Comparison of ENCODE assay signal across 8 cellular contexts in the genomic region with DNA sequence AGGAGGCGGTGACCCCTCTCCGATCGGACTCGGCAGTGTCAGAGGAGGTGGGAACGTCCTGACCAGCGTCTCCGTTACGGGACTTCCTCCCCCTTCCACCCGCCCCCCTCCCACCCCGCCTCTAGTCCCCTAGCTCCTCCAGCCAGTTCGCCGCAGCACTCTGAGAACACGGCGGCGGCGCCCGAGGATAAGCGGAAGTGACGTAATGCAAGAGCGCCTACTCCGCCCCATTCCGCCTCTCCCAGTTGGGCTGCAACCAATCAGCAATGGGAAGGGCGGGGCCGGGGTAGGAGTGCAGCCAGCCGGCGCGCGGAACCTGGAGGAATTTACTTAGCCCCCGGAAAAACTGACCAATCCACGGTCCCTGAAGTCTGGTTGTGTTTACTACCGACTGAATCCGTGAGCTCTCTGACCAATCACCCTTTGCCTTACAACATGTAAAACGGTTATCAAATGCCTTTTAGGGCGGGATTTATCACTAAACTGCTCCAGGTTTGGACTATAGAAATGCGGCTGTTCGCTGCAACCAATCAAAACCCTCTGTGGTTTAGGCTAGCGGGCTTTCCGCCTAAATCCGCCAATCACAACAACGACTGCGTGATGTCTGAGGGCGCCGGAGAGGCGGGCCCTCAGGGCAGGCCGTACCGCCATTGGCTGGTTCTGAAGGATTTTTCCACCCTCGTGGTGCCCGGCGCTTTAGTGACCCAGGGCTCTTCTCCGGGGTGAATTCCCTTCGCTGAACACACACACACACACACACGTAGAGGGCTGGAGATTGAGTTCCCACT. TPM values are rescaled to one million over a fixed set of nuclear protein-coding genes. Genes with fewer than 3 reads are reported as not detected.
DNase-seq lines count a peak whose midpoint lies in the region; ATAC-seq and TF ChIP-seq lines count a peak whose summit lies in the region.

TSS of gene ZBTB5 (minus strand) at position 202 of the 788 bp plus-strand sequence. CDS start 22,899 bp downstream, outside the sequence.

- peak within 1 kb of the TSS; percentile 93 for H4K91ac ChIP-seq in trophoblast cell (ENCODE audit: low read depth, low read length)

- peak; percentile 78 for ATAC-seq in HG02763 (IDR thresholded peaks at IDR 0.05; ENCODE audit: unreplicated experiment)

- H4K8ac ChIP-seq in trophoblast cell (ENCODE audit: low read depth, low read length), result peak within 1 kb of the TSS; percentile 89

- intact Hi-C loops in cardiac septum (cut with DNase I), result loop anchor here (2.0 to 5.0 kb wide), 2 partner anchors 21 to 43 kb away; partner anchors contain the start of gene GRHPR

- peak within 1 kb of the TSS; percentile 91 for H3K14ac ChIP-seq in trophoblast cell (ENCODE audit: low read length)

- H3K18ac ChIP-seq in trophoblast cell (ENCODE audit: low read length), result peak within 1 kb of the TSS; percentile 86

- peak within 1 kb of the TSS; percentile 96 for H3K27ac ChIP-seq in trophoblast cell (ENCODE audit: low read depth, low read length)

- peak within 1 kb of the TSS; percentile 81 for H2BK120ac ChIP-seq in trophoblast cell (ENCODE audit: insufficient read depth, low read length, poor library complexity)

- H2AFZ ChIP-seq in trophoblast cell (ENCODE audit: insufficient read depth, low read length, poor library complexity), result peak within 1 kb of the TSS; percentile 97

- H3K27ac Mint-ChIP-seq in type B pancreatic cell, result peak within 1 kb of the TSS; percentile 99

- no peaks in the 10 kb centered on the region for H3K36me3 ChIP-seq in adipocyte (ENCODE audit: control insufficient read depth, insufficient read depth, low read length, severe bottlenecking)
- no peaks in the 10 kb centered on the region for H3K36me3 ChIP-seq in trophoblast cell (ENCODE audit: control insufficient read depth in 1 of 2, insufficient read depth in 2 of 2, low read length in 2 of 2)

- no peaks in the 10 kb centered on the region for H3K27me3 ChIP-seq in adipocyte (replicated peaks; ENCODE audit: control insufficient read depth, insufficient read depth, low read length)
- H3K27me3 ChIP-seq in trophoblast cell (ENCODE audit: insufficient read depth, low read length), result no peaks in the 10 kb centered on the region

- H2BK12ac ChIP-seq in trophoblast cell (ENCODE audit: low read length), result no peak within 1 kb of the TSS

- TF ChIP-seq CTCF in GM12864 (IDR thresholded peaks at IDR 0.05; ENCODE audit: low read depth, low read length, missing control alignments), result no peak
- TF ChIP-seq CTCF in type B pancreatic cell (conservative IDR thresholded peaks at IDR 0.05), result no peak

- WGBS in trophoblast cell (ENCODE audit: extremely low coverage, insufficient coverage, insufficient read length), result no CpG with 5 or more reads among the region's 52 CpGs

- peak within 1 kb of the TSS; percentile 96 for H3K4me3 Mint-ChIP-seq in type B pancreatic cell

- H3K4me1 ChIP-seq in adipocyte (ENCODE audit: control insufficient read depth, insufficient read depth, low read length) (peaks cover 26% of the 10 kb centered on the region), trophoblast cell (ENCODE audit: control insufficient read depth in 1 of 2, insufficient read depth in 2 of 2, low read length in 2 of 2) (peaks cover 4 to 8% of the 10 kb centered on the region in 2 experiments)

- no peaks in the 10 kb centered on the region for H3K9me3 Mint-ChIP-seq in type B pancreatic cell

- H3K9me3 ChIP-seq in adipocyte (ENCODE audit: control insufficient read depth, low read length) (no peaks in the 10 kb centered on the region), trophoblast cell (ENCODE audit: insufficient read depth, low read depth, low read length) (no peaks in the 10 kb centered on the region)

- DNase-seq in GM12864 (ENCODE audit: low read depth) (peak; percentile 100), NCI-H1417 treated with DMSO at 0.1 percent for 48 hours (lab: John Stamatoyannopoulos, UW) (peak; percentile 94), SW480 (ENCODE audit: low spot score) (peak; percentile 100), adipocyte (ENCODE audit: low read depth) (peak; percentile 100), cardiac septum (ENCODE audit: low spot score) (peak; percentile 99), trophoblast cell (peak; percentile 99 to 100), type B pancreatic cell (ENCODE audit: extremely low spot score, unreplicated experiment) (peak; percentile 97)

- peak within 1 kb of the TSS; percentile 77 for H3K4me2 ChIP-seq in trophoblast cell (ENCODE audit: low read length)

- peak within 1 kb of the TSS; percentile 42 for H2AK5ac ChIP-seq in trophoblast cell (ENCODE audit: low read length)

- peaks cover 18% of the 10 kb centered on the region for H3K79me1 ChIP-seq in trophoblast cell (ENCODE audit: low read length)

- peaks cover 20% of the 10 kb centered on the region for H3K36me3 Mint-ChIP-seq in type B pancreatic cell

- peak within 1 kb of the TSS; percentile 86 for H3K4ac ChIP-seq in trophoblast cell (ENCODE audit: low read depth, low read length)

- peaks cover 27% of the 10 kb centered on the region for H3K4me1 Mint-ChIP-seq in type B pancreatic cell (ENCODE audit: unreplicated experiment)

- H3K9ac ChIP-seq in adipocyte (ENCODE audit: low read length) (peak within 1 kb of the TSS; percentile 95), trophoblast cell (ENCODE audit: low read length) (peak within 1 kb of the TSS; percentile 74)

- H2BK5ac ChIP-seq in trophoblast cell (ENCODE audit: low read depth, low read length, poor library complexity), result peak within 1 kb of the TSS; percentile 96

- H3K79me2 ChIP-seq in trophoblast cell (ENCODE audit: control insufficient read depth, insufficient read depth, low read length, poor library complexity), result peaks cover 24% of the 10 kb centered on the region

- no peaks in the 10 kb centered on the region for H3K27me3 Mint-ChIP-seq in type B pancreatic cell

- peak within 1 kb of the TSS; percentile 96 for H4K12ac ChIP-seq in trophoblast cell (ENCODE audit: low read depth, low read length)

- peak within 1 kb of the TSS; percentile 70 for H3K4me3 ChIP-seq in GM12864 (ENCODE audit: low read depth, low read length)
- peak within 1 kb of the TSS; percentile 93 for H3K4me3 ChIP-seq in adipocyte (ENCODE audit: low read length)
- peak within 1 kb of the TSS; percentile 86 for H3K4me3 ChIP-seq in trophoblast cell (ENCODE audit: low read depth, low read length)

- no peak within 1 kb of the TSS for H3K23ac ChIP-seq in trophoblast cell (ENCODE audit: low read length)

RNA-seq across cellular contexts. Expression of gene ZBTB5, which starts in this region (rescaled TPM):
- 7.2 TPM for total RNA-seq in cardiac septum
- 11.2 and 11.3 TPM in 2 replicates for polyA plus RNA-seq in trophoblast cell (2013)
- 22.6 and 25.9 TPM in 2 replicates for total RNA-seq in type B pancreatic cell (ENCODE audit: low replicate concordance)

Comparison
In these comparisons a context has a peak if more than half of its experiments do, and no peak if none do; other contexts are left out.
1. Peak in every context shown above with its lines: DNase-seq, ATAC-seq, H3K4me3 ChIP-seq and H3K27ac ChIP-seq.